In genomic region chr13:33776510-33776909, GRCh38 we compare ENCODE assay signal across 20 cellular contexts.
"Had no signal": no experiment of that assay in that cellular context is flagged by ENCODE, and none has a peak within 500 bp of the region (broad histone marks: within the 10 kb centered on the region; RNA-seq: fewer than 3 reads in every experiment).

No MANE protein-coding gene starts in this region.

- H3K4me2 ChIP-seq: hepatocyte had no signal

- H3K27ac ChIP-seq: hepatocyte, prostate gland, transverse colon, WERI-Rb-1 had no signal

- H3K4me1 ChIP-seq: prostate gland, transverse colon had no signal

- H2AFZ ChIP-seq: hepatocyte had no signal

- H3K27me3 ChIP-seq: transverse colon had no signal

- H3K27me3 Mint-ChIP-seq: activated naive CD4-positive, alpha-beta T cell treated with anti-CD3 and anti-CD28 coated beads, Interleukin-2, amount 50 U/mL, for 24 hours had no signal

- H3K4me3 ChIP-seq: hepatocyte, prostate gland, transverse colon had no signal

- H3K9me3 Mint-ChIP-seq: activated naive CD4-positive, alpha-beta T cell treated with anti-CD3 and anti-CD28 coated beads, Interleukin-2, amount 50 U/mL, for 24 hours had no signal

- H3K79me2 ChIP-seq: hepatocyte had no signal

- H3K27ac Mint-ChIP-seq: activated naive CD4-positive, alpha-beta T cell treated with anti-CD3 and anti-CD28 coated beads, Interleukin-2, amount 50 U/mL, for 24 hours; natural killer cell; stimulated activated naive B cell treated with anti-CD40 and anti-IgM and Interleukin-4, amounts not matched to agents 10 μg/mL and 1 μg/mL and 100 μg/mL, for 72 hours had no signal

- H3K4me3 Mint-ChIP-seq: activated naive CD4-positive, alpha-beta T cell treated with anti-CD3 and anti-CD28 coated beads, Interleukin-2, amount 50 U/mL, for 24 hours; brain; natural killer cell; stimulated activated naive B cell treated with anti-CD40 and anti-IgM and Interleukin-4, amounts not matched to agents 10 μg/mL and 1 μg/mL and 100 μg/mL, for 72 hours had no signal

- H3K4me1 Mint-ChIP-seq: natural killer cell; stimulated activated naive B cell treated with anti-CD40 and anti-IgM and Interleukin-4, amounts not matched to agents 10 μg/mL and 1 μg/mL and 100 μg/mL, for 72 hours had no signal

- H3K36me3 ChIP-seq: prostate gland, transverse colon, WERI-Rb-1 had no signal

- H3K9me3 ChIP-seq: prostate gland, transverse colon had no signal

- DNase-seq: activated CD4-positive, CD25-positive, alpha-beta regulatory T cell treated with anti-CD3 and anti-CD28 coated beads, Interleukin-2, amount 50 U/mL, for 72 hours; activated gamma-delta T cell treated with Interleukin-2 at 50 U/mL for 16 hours; activated T-cell treated with anti-CD3 and anti-CD28 coated beads, Interleukin-2, amount 50 U/mL, for 1 hour; anterior cingulate cortex; dermis blood vessel endothelial cell; effector CD8-positive, alpha-beta T cell; glutamatergic neuron; left ventricle myocardium superior; mammary epithelial cell; midbrain; natural killer cell; stimulated activated CD4-positive, alpha-beta T cell treated with anti-CD3 and anti-CD28 coated beads, Interleukin-2, amount 100 ng/mL, for 48 hours; stimulated activated CD8-positive, alpha-beta memory T cell treated with anti-CD3 and anti-CD28 coated beads, Interleukin-4, amount 100 ng/mL, for 48 hours; stimulated activated naive B cell treated with anti-CD40 and anti-IgM and Interleukin-4, amounts not matched to agents 10 μg/mL and 1 μg/mL and 100 μg/mL, for 72 hours; transverse colon; WERI-Rb-1 had no signal

- H3K36me3 Mint-ChIP-seq: activated naive CD4-positive, alpha-beta T cell treated with anti-CD3 and anti-CD28 coated beads, Interleukin-2, amount 50 U/mL, for 24 hours; brain; natural killer cell had no signal
